Comparison of ENCODE assay signal across 14 cellular contexts in genomic region chrX:13120017-13120416, GRCh38.
DNase-seq lines count a peak whose midpoint lies in the region; ATAC-seq and TF ChIP-seq lines count a peak whose summit lies in the region.
"Had no signal": no experiment of that assay in that cellular context is flagged by ENCODE, and none has a peak within 500 bp of the region (broad histone marks: within the 10 kb centered on the region; RNA-seq: fewer than 3 reads in every experiment).

No MANE protein-coding gene starts in this region.

- DNase-seq in LHCN-M2 (ENCODE audit: low read depth): peak; percentile 25
- peak; percentile 42 for DNase-seq in epithelial cell of esophagus (ENCODE audit: low read depth)
- peak; percentile 47 for DNase-seq in lower lobe of right lung
- DNase-seq in DMS53 (lab: John Stamatoyannopoulos, UW): no peak
- DNase-seq in amygdala (lab: John Stamatoyannopoulos, UW): no peak
- DNase-seq: activated CD4-positive, alpha-beta T cell treated with anti-CD3 and anti-CD28 coated beads for 36 hours; activated naive CD4-positive, alpha-beta T cell treated with anti-CD3 and anti-CD28 coated beads, Interleukin-2, amount 50 U/mL, for 16 hours; CD4-positive, alpha-beta memory T cell; foreskin keratinocyte; naive thymus-derived CD8-positive, alpha-beta T cell; NCI-H2227 treated with DMSO at 0.1 percent for 48 hours had no signal

- peaks cover 42% of the 10 kb centered on the region for H3K4me1 ChIP-seq in lower lobe of right lung
- no peaks in the 10 kb centered on the region for H3K4me1 ChIP-seq in stomach smooth muscle (ENCODE audit: control insufficient read depth, insufficient read depth, low read length)
- H3K4me1 ChIP-seq: foreskin keratinocyte had no signal

- TF ChIP-seq CTCF in epithelial cell of esophagus (IDR thresholded peaks at IDR 0.05; ENCODE audit: insufficient read depth, low read depth, low read length, missing control alignments) (no peak), lower lobe of right lung (IDR thresholded peaks at IDR 0.05) (no peak)

- H3K27me3 ChIP-seq in lower lobe of right lung (ENCODE audit: low read depth) (no peaks in the 10 kb centered on the region), stomach smooth muscle (ENCODE audit: control insufficient read depth in 1 of 2, insufficient read depth in 2 of 2, low read length in 2 of 2) (no peaks in the 10 kb centered on the region)
- H3K27me3 ChIP-seq: foreskin keratinocyte had no signal

- H3K4me3 ChIP-seq in epithelial cell of esophagus (ENCODE audit: low read length) (no peak overlapping the region), lower lobe of right lung (no peak overlapping the region), stomach smooth muscle (ENCODE audit: low read length in 2 of 2) (peak overlapping the region in 1 of 2 donors; percentile 31)

- H3K27ac ChIP-seq in lower lobe of right lung (peak overlapping the region; percentile 67), stomach smooth muscle (ENCODE audit: low read length) (peak overlapping the region; percentile 63)
- H3K27ac ChIP-seq: foreskin keratinocyte had no signal

- H3K36me3 ChIP-seq in lower lobe of right lung (no peaks in the 10 kb centered on the region), stomach smooth muscle (ENCODE audit: control insufficient read depth in 2 of 2, insufficient read depth in 2 of 2, low read length in 2 of 2) (no peaks in the 10 kb centered on the region)

- ATAC-seq in lower lobe of right lung (peak; percentile 83 to 89), HG02938 (IDR thresholded peaks at IDR 0.05; ENCODE audit: unreplicated experiment) (no peak), GM21717 (IDR thresholded peaks at IDR 0.05; ENCODE audit: unreplicated experiment) (no peak)
- ATAC-seq: activated CD4-positive, alpha-beta T cell treated with anti-CD3 and anti-CD28 coated beads for 36 hours; naive thymus-derived CD8-positive, alpha-beta T cell had no signal

- H3K9me3 ChIP-seq in lower lobe of right lung (no peaks in the 10 kb centered on the region), stomach smooth muscle (ENCODE audit: control insufficient read depth in 2 of 2, low read length in 2 of 2) (no peaks in the 10 kb centered on the region)

- intact Hi-C loops in lower lobe of right lung (cut with DNase I): no loop called here

- H3K9ac ChIP-seq in stomach smooth muscle (ENCODE audit: low read length in 2 of 2): no peak overlapping the region

Comparison
In these comparisons a context has a peak if more than half of its experiments do, and no peak if none do; other contexts are left out.
1. DNase-seq: peak in LHCN-M2 (single experiment), epithelial cell of esophagus (single experiment) and lower lobe of right lung (single experiment); none in DMS53 (single experiment) and amygdala (0 of 56).
2. ATAC-seq: peak in lower lobe of right lung (2 of 2); none in HG02938 (single experiment) and GM21717 (single experiment).